In the genomic region with DNA sequence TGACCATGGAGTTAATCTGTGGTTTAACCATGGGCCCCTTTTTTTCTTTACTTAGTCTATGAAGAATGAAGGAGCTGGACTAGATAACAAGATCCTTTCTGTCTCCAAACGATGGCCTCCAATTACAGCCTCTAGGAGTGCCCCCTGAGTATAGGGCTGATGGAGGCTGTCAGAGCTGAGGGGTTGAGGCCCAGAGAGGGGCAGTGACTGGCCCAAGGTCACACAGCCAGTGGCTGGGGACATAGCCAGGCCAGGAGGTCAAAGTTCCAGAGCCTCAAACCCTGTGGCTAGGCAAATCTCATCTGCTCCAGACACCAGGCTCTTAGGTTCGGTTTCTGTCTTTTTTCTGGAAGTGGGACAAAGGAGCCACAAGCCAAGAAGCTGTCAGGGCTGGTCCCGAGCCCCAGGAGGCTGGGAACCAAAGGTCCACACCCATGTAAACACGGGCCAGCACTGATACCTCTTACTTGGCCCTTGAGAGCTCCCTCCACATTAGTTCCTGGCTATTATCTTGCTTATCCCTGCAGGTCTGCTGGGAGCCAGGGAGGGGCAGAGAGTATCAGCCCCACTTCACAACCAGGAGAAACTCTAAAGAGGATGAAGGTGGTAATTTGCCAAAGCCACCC, we compare ENCODE assay signal across 29 cellular contexts. TPM values are rescaled to one million over a fixed set of nuclear protein-coding genes. Genes with fewer than 3 reads are reported as not detected.
DNase-seq lines count a peak whose midpoint lies in the region; ATAC-seq, FAIRE-seq and TF ChIP-seq lines count a peak whose summit lies in the region.
"Had no signal": no experiment of that assay in that cellular context is flagged by ENCODE, and none has a peak within 500 bp of the region (broad histone marks: within the 10 kb centered on the region; RNA-seq: fewer than 3 reads in every experiment).

No MANE protein-coding gene starts in this region.

- H2BK20ac ChIP-seq in H9 (ENCODE audit: low read depth, low read length, poor library complexity, severe bottlenecking): no peak overlapping the region

- H3K9me2 ChIP-seq in PC-3 (replicated peaks; ENCODE audit: low read length): no peaks in the 10 kb centered on the region

- no peak overlapping the region for H4K5ac ChIP-seq in H9 (ENCODE audit: insufficient read length, low read depth, low read length)

- no peak for DNase-seq in PC-3
- peak; percentile 42 for DNase-seq in kidney
- DNase-seq in suprapubic skin (ENCODE audit: low spot score in 2 of 2): no peak
- DNase-seq in psoas muscle: no peak
- no peak for DNase-seq in H9
- no peak for DNase-seq in NCI-H128 (lab: John Stamatoyannopoulos, UW; ENCODE audit: unreplicated experiment)
- DNase-seq: activated B cell treated with CpG ODN at 0.5 μM for 24 hours; activated CD4-positive, alpha-beta T cell treated with anti-CD3 and anti-CD28 coated beads, Interleukin-2, amount 50 U/mL, for 1 hour; activated naive CD8-positive, alpha-beta T cell treated with anti-CD3 and anti-CD28 coated beads, Interleukin-2, amount 50 U/mL, for 24 hours; activated T-cell treated with anti-CD3 and anti-CD28 coated beads, Interleukin-2, amount 50 U/mL, for 48 hours; C1 segment of cervical spinal cord; Caco-2; dermis blood vessel endothelial cell; DMS79; GF-D8; left ventricle myocardium inferior; naive thymus-derived CD8-positive, alpha-beta T cell; NCI-H1092; NCI-H187; NCI-H2227 treated with DMSO at 0.1 percent for 48 hours; occipital lobe; Peyer's patch; stimulated activated CD4-positive, alpha-beta T cell treated with anti-CD3 and anti-CD28 coated beads, Interleukin-1b, Interleukin-23, amount 100 ng/mL, for 48 hours; upper lobe of right lung had no signal

- H3K27ac Mint-ChIP-seq in H9: peak overlapping the region in 1 of 3 experiments; percentile 53; a peak in 1 of 7 replicates
- H3K27ac Mint-ChIP-seq: activated B cell treated with CpG ODN at 0.5 μM for 24 hours; activated naive CD8-positive, alpha-beta T cell treated with anti-CD3 and anti-CD28 coated beads, Interleukin-2, amount 50 U/mL, for 24 hours; IgD-negative memory B cell had no signal

- 72% methylated on average over 4 of the region's 4 CpGs for WGBS in suprapubic skin
- 39 to 62% (median 43%) methylated on average over 4 of the region's 4 CpGs for WGBS in psoas muscle, 3 donors
- WGBS in H9 (ENCODE audit: extremely low coverage, insufficient read length, low lambda C conversion rate): no CpG with 5 or more reads among the region's 4 CpGs

- H4K91ac ChIP-seq in H9 (ENCODE audit: insufficient read length, low read depth, low read length): no peak overlapping the region

- H3F3A ChIP-seq in PC-3 (ENCODE audit: low read length, unreplicated experiment): peaks cover 10% of the 10 kb centered on the region

- H3K27ac ChIP-seq in PC-3 (ENCODE audit: low read length) (peak overlapping the region; percentile 95), kidney (ENCODE audit: low read depth in 2 of 2, low read length in 2 of 2) (no peak overlapping the region), suprapubic skin (peak overlapping the region; percentile 5), psoas muscle (no peak overlapping the region), H9 (ENCODE audit: insufficient read length, low read depth, low read length) (no peak overlapping the region)
- H3K27ac ChIP-seq: left ventricle myocardium inferior, Peyer's patch, upper lobe of right lung had no signal

- TF ChIP-seq CTCF in PC-3 (conservative IDR thresholded peaks at IDR 0.05; ENCODE audit: low read depth, low read length) (no peak), kidney (IDR thresholded peaks at IDR 0.05; ENCODE audit: borderline replicate concordance, extremely low read depth, insufficient read depth) (no peak), suprapubic skin (IDR thresholded peaks at IDR 0.05) (no peak), psoas muscle (IDR thresholded peaks at IDR 0.05) (no peak), H9 (conservative IDR thresholded peaks at IDR 0.05) (no peak)

- H3K27me3 Mint-ChIP-seq in H9 (ENCODE audit: low read depth): peaks cover 6% of the 10 kb centered on the region
- H3K27me3 Mint-ChIP-seq: activated B cell treated with CpG ODN at 0.5 μM for 24 hours, IgD-negative memory B cell had no signal

- no peak for FAIRE-seq in kidney (lab: Jason Lieb, UNC)
- FAIRE-seq: H1 had no signal

- intact Hi-C loops in PC-3 (cut with micrococcal nuclease) (no loop called here), kidney (cut with DNase I) (no loop called here), psoas muscle (cut with DNase I) (no loop called here)

- no peak overlapping the region for H3K4me3 ChIP-seq in PC-3 (ENCODE audit: low read length)
- H3K4me3 ChIP-seq in kidney (ENCODE audit: low read length in 2 of 2): no peak overlapping the region
- H3K4me3 ChIP-seq in suprapubic skin: no peak overlapping the region
- H3K4me3 ChIP-seq in psoas muscle: no peak overlapping the region
- H3K4me3 ChIP-seq: left ventricle myocardium inferior, Peyer's patch, skin epidermis, upper lobe of right lung had no signal

- ATAC-seq in PC-3 (no peak), psoas muscle (no peak)
- ATAC-seq: activated naive CD8-positive, alpha-beta T cell treated with anti-CD3 and anti-CD28 coated beads, Interleukin-2, amount 50 U/mL, for 24 hours; naive thymus-derived CD8-positive, alpha-beta T cell; upper lobe of right lung had no signal

- no peak overlapping the region; the same call in 1 of the 2 replicates for H3K14ac ChIP-seq in H9 (ENCODE audit: insufficient read depth, low read length)

- peaks cover 12 to 13% of the 10 kb centered on the region in 2 experiments for H3K4me1 Mint-ChIP-seq in H9
- H3K4me1 Mint-ChIP-seq: activated naive CD8-positive, alpha-beta T cell treated with anti-CD3 and anti-CD28 coated beads, Interleukin-2, amount 50 U/mL, for 24 hours had no signal

- no peak overlapping the region for H3K56ac ChIP-seq in H9 (ENCODE audit: insufficient read length, low read depth, low read length)

- no peak overlapping the region for H3K4ac ChIP-seq in H9 (ENCODE audit: low read depth, low read length)

- H3T11ph ChIP-seq in H9 (ENCODE audit: low read length): no peak overlapping the region

- H3K9ac ChIP-seq in PC-3 (ENCODE audit: low read length) (peak overlapping the region; percentile 12; the same call in 1 of the 2 replicates), kidney (ENCODE audit: low read length in 2 of 2) (no peak overlapping the region), H9 (ENCODE audit: extremely low read depth, insufficient read length, low read length) (no peak overlapping the region)

- no peak overlapping the region for H3K23ac ChIP-seq in H9 (ENCODE audit: insufficient read length, low read depth, low read length)

- H4K20me1 ChIP-seq in PC-3 (ENCODE audit: low read length): no peaks in the 10 kb centered on the region
- H4K20me1 ChIP-seq in H9 (ENCODE audit: control insufficient read depth, insufficient read depth, insufficient read length): no peaks in the 10 kb centered on the region

- peaks cover 44% of the 10 kb centered on the region for H3K4me1 ChIP-seq in PC-3 (ENCODE audit: insufficient read depth, low read length)
- peaks cover 0 to 6% of the 10 kb centered on the region in 2 donors for H3K4me1 ChIP-seq in kidney (ENCODE audit: control insufficient read depth in 1 of 2, insufficient read depth in 1 of 2, low read depth in 1 of 2, low read length in 2 of 2)
- H3K4me1 ChIP-seq in suprapubic skin: peaks cover 11% of the 10 kb centered on the region
- no peaks in the 10 kb centered on the region for H3K4me1 ChIP-seq in psoas muscle
- H3K4me1 ChIP-seq in H9 (ENCODE audit: insufficient read depth, low read length): no peaks in the 10 kb centered on the region
- H3K4me1 ChIP-seq: left ventricle myocardium inferior, upper lobe of right lung had no signal

- peaks cover 0 to 4% (median 2%) of the 10 kb centered on the region in 3 experiments; a peak in 4 of 7 replicates for H3K36me3 Mint-ChIP-seq in H9 (ENCODE audit: insufficient read depth in 1 of 3, low read depth in 3 of 3)
- H3K36me3 Mint-ChIP-seq: IgD-negative memory B cell; naive thymus-derived CD8-positive, alpha-beta T cell had no signal

- TF ChIP-seq POLR2A in suprapubic skin (IDR thresholded peaks at IDR 0.05): no peak

- H2BK15ac ChIP-seq in H9 (ENCODE audit: low read depth, low read length): no peak overlapping the region

- H2AK5ac ChIP-seq in H9 (ENCODE audit: insufficient read length, low read length): no peak overlapping the region

- CTCF ChIA-PET in PC-3 (lab: Charles Lee): interaction anchor here (1.1 to 3.3 kb wide), 3 partner anchors 9 to 31 kb away, joined by 3 to 32 read pairs (median 6); a partner anchor contains a TSS

- H3K23me2 ChIP-seq in H9 (ENCODE audit: insufficient read length, low read depth, low read length, poor library complexity, severe bottlenecking): no peaks in the 10 kb centered on the region

- no peak overlapping the region for H2BK5ac ChIP-seq in H9 (ENCODE audit: insufficient read length, low read length)

- H2BK12ac ChIP-seq in H9 (ENCODE audit: insufficient read length, low read depth, low read length): no peak overlapping the region

- H4K8ac ChIP-seq in H9 (replicated peaks; ENCODE audit: insufficient read length, low read depth, low read length): no peak overlapping the region

- H3K4me2 ChIP-seq in PC-3 (ENCODE audit: low read length): no peak overlapping the region
- no peak overlapping the region for H3K4me2 ChIP-seq in H9 (ENCODE audit: insufficient read depth, insufficient read length, low read length)

- TF ChIP-seq EP300 in suprapubic skin (IDR thresholded peaks at IDR 0.05): no peak

- H3K79me1 ChIP-seq in H9 (ENCODE audit: insufficient read depth, low read depth, low read length, poor library complexity, severe bottlenecking): no peaks in the 10 kb centered on the region

- no peak overlapping the region for H3K4me3 Mint-ChIP-seq in H9
- H3K4me3 Mint-ChIP-seq: activated B cell treated with CpG ODN at 0.5 μM for 24 hours; activated naive CD8-positive, alpha-beta T cell treated with anti-CD3 and anti-CD28 coated beads, Interleukin-2, amount 50 U/mL, for 24 hours; central memory CD8-positive, alpha-beta T cell; naive thymus-derived CD8-positive, alpha-beta T cell had no signal

- no peaks in the 10 kb centered on the region for H3K9me3 Mint-ChIP-seq in H9
- H3K9me3 Mint-ChIP-seq: activated B cell treated with CpG ODN at 0.5 μM for 24 hours; activated naive CD8-positive, alpha-beta T cell treated with anti-CD3 and anti-CD28 coated beads, Interleukin-2, amount 50 U/mL, for 24 hours; central memory CD8-positive, alpha-beta T cell; IgD-negative memory B cell; naive thymus-derived CD8-positive, alpha-beta T cell had no signal

- H2BK120ac ChIP-seq in H9 (ENCODE audit: low read depth, low read length, poor library complexity, severe bottlenecking): no peak overlapping the region

- POLR2A ChIA-PET in PC-3 (lab: Charles Lee; ENCODE audit: unreplicated experiment): interaction anchor here (0.6 kb wide), 2 partner anchors 24 to 151 kb away, joined by 3 to 6 read pairs; no protein-coding TSS in a partner anchor

- H3K27me3 ChIP-seq in PC-3 (ENCODE audit: low read length): no peaks in the 10 kb centered on the region
- H3K27me3 ChIP-seq in suprapubic skin: no peaks in the 10 kb centered on the region
- peaks cover 0 to 4% (median 0%) of the 10 kb centered on the region in 3 donors for H3K27me3 ChIP-seq in psoas muscle (ENCODE audit: insufficient read depth in 3 of 3, low read length in 2 of 3)
- no peaks in the 10 kb centered on the region for H3K27me3 ChIP-seq in H9 (ENCODE audit: insufficient read depth, low read length)
- H3K27me3 ChIP-seq: Peyer's patch had no signal

- BruUV-seq in PC-3 (replicated peaks; lab: Mats Ljungman, UMichigan): no TSS peak

- H3K79me2 ChIP-seq in PC-3 (ENCODE audit: low read length): no peaks in the 10 kb centered on the region
- H3K79me2 ChIP-seq in H9 (ENCODE audit: insufficient read depth, low read length): no peaks in the 10 kb centered on the region

- no peak overlapping the region for H3K18ac ChIP-seq in H9 (ENCODE audit: insufficient read length, low read depth, low read length)

- no peak overlapping the region for H2AFZ ChIP-seq in PC-3 (ENCODE audit: low read length)
- H2AFZ ChIP-seq in H9 (ENCODE audit: low read length): no peak overlapping the region

- H3K36me3 ChIP-seq in PC-3 (ENCODE audit: low read depth, low read length) (no peaks in the 10 kb centered on the region), kidney (ENCODE audit: control insufficient read depth in 1 of 2, insufficient read depth in 2 of 2, low read length in 2 of 2) (no peaks in the 10 kb centered on the region), suprapubic skin (no peaks in the 10 kb centered on the region), psoas muscle (ENCODE audit: insufficient read depth in 1 of 2, low read depth in 1 of 2) (no peaks in the 10 kb centered on the region)
- H3K36me3 ChIP-seq: left ventricle myocardium inferior, Peyer's patch, upper lobe of right lung had no signal

- H3K9me3 ChIP-seq in PC-3 (ENCODE audit: low read length): no peaks in the 10 kb centered on the region
- H3K9me3 ChIP-seq in kidney (ENCODE audit: control insufficient read depth in 1 of 2, low read length in 2 of 2): no peaks in the 10 kb centered on the region
- H3K9me3 ChIP-seq in suprapubic skin: no peaks in the 10 kb centered on the region
- no peaks in the 10 kb centered on the region for H3K9me3 ChIP-seq in psoas muscle
- H3K9me3 ChIP-seq in H9 (ENCODE audit: control insufficient read depth, low read depth, low read length): no peaks in the 10 kb centered on the region
- H3K9me3 ChIP-seq: Caco-2, left ventricle myocardium inferior, Peyer's patch, upper lobe of right lung had no signal

RNA-seq across cellular contexts. Expression of a gene that starts 10.3 kb away (rescaled TPM):
- total RNA-seq in PC-3 (2014; rRNA removed): 39.5 and 52.2 TPM in 2 replicates
- 3.0 TPM for total RNA-seq in kidney
- polyA plus RNA-seq in kidney (ENCODE audit: insufficient read depth, low read depth, low replicate concordance): 4.6 TPM
- 10 to 100 TPM; 46.9 to 96.3 (median 79.7) TPM for total RNA-seq in suprapubic skin
- total RNA-seq in psoas muscle: not detected
- polyA plus RNA-seq in psoas muscle: under 1 TPM in 2 of 3 donors, not detected in 1; 0.10 to 0.23 TPM
- total RNA-seq in H9 (2021): 3.9 and 4.3 TPM in 2 replicates
- total RNA-seq: left ventricle myocardium inferior; naive thymus-derived CD8-positive, alpha-beta T cell; upper lobe of right lung had no signal
- polyA plus RNA-seq: IgD-negative memory B cell; naive thymus-derived CD8-positive, alpha-beta T cell had no signal

RNA-seq across cellular contexts. Expression of a gene that starts 19.9 kb away (rescaled TPM):
- total RNA-seq in PC-3 (2014; rRNA removed): 177 and 244 TPM in 2 replicates
- 114 TPM for total RNA-seq in kidney
- polyA plus RNA-seq in kidney (ENCODE audit: insufficient read depth, low read depth, low replicate concordance): 112 TPM
- total RNA-seq in suprapubic skin: 100 to 1,000 TPM; 303 to 430 (median 372) TPM
- under 1 TPM; 0.19 to 0.54 (median 0.24) TPM for total RNA-seq in psoas muscle
- polyA plus RNA-seq in psoas muscle: under 1 TPM; 0.03 to 0.19 (median 0.17) TPM
- total RNA-seq in H9 (2021): 129 and 130 TPM in 2 replicates

RNA-seq across cellular contexts. Expression of a gene that starts 30.5 kb away (rescaled TPM):
- total RNA-seq in PC-3 (2014; rRNA removed): 37.6 and 39.5 TPM in 2 replicates
- total RNA-seq in kidney: 28.1 TPM
- 21.9 TPM for polyA plus RNA-seq in kidney (ENCODE audit: insufficient read depth, low read depth, low replicate concordance)
- 10 to 100 TPM; 15.0 to 24.9 (median 19.7) TPM for total RNA-seq in suprapubic skin
- 10 to 100 TPM in 3 of 4 donors, 1 to 10 TPM in 1; 8.1 to 20.5 (median 16.3) TPM for total RNA-seq in psoas muscle
- 10 to 100 TPM in 2 of 3 donors, 1 to 10 TPM in 1; 8.4 to 16.9 (median 12.3) TPM for polyA plus RNA-seq in psoas muscle
- 45.0 and 46.1 TPM in 2 replicates for total RNA-seq in H9 (2021)

RNA-seq across cellular contexts. Expression of a gene that starts 35.3 kb away (rescaled TPM):
- total RNA-seq in PC-3 (2014; rRNA removed): 0.33 TPM in 1 of 2 replicates, not detected in the other
- not detected for total RNA-seq in kidney
- 4.0 TPM for polyA plus RNA-seq in kidney (ENCODE audit: insufficient read depth, low read depth, low replicate concordance)
- not detected for total RNA-seq in suprapubic skin
- not detected for total RNA-seq in psoas muscle
- not detected for polyA plus RNA-seq in psoas muscle
- total RNA-seq in H9 (2021): not detected in 2 replicates
- total RNA-seq: dermis blood vessel endothelial cell; H1; left ventricle myocardium inferior; naive thymus-derived CD8-positive, alpha-beta T cell; occipital lobe; renal cortical epithelial cell had no signal
- polyA plus RNA-seq: H1; naive thymus-derived CD8-positive, alpha-beta T cell had no signal

RNA-seq across cellular contexts. Expression of a gene that starts 56.5 kb away (rescaled TPM):
- 51.2 and 53.3 TPM in 2 replicates for total RNA-seq in PC-3 (2014; rRNA removed)
- total RNA-seq in kidney: 41.6 TPM
- 56.7 TPM for polyA plus RNA-seq in kidney (ENCODE audit: insufficient read depth, low read depth, low replicate concordance)
- total RNA-seq in suprapubic skin: 10 to 100 TPM; 20.4 to 40.2 (median 30.3) TPM
- total RNA-seq in psoas muscle: 10 to 100 TPM in 3 of 4 donors, 1 to 10 TPM in 1; 8.9 to 18.5 (median 13.0) TPM
- 10 to 100 TPM; 16.6 to 32.4 (median 32.0) TPM for polyA plus RNA-seq in psoas muscle
- 38.3 and 44.4 TPM in 2 replicates for total RNA-seq in H9 (2021)

Comparison
In these comparisons a context has a peak if more than half of its experiments do, and no peak if none do; other contexts are left out.
1. H3K27ac ChIP-seq: peak in PC-3 (single experiment) and suprapubic skin (single experiment); none in kidney (0 of 2), psoas muscle (single experiment) and H9 (single experiment).
2. RNA of a gene that starts 19.9 kb away (total RNA-seq): 303 to 430 TPM in suprapubic skin, 177 to 244 TPM in PC-3, 129 to 130 TPM in H9 and 114 TPM in kidney (single experiment); 0.19 to 0.54 TPM in psoas muscle; every median in the first group is over 10 times any median in the second.